Comparison of ENCODE assay signal across 25 cellular contexts in genomic region chr10:9175200-9175599, GRCh38.
DNase-seq lines count a peak whose midpoint lies in the region; ATAC-seq and TF ChIP-seq lines count a peak whose summit lies in the region.
"Had no signal": no experiment of that assay in that cellular context is flagged by ENCODE, and none has a peak within 500 bp of the region (broad histone marks: within the 10 kb centered on the region; RNA-seq: fewer than 3 reads in every experiment).

No MANE protein-coding gene starts in this region.

- H3K79me2 ChIP-seq in MM.1S (ENCODE audit: low read length) (no peaks in the 10 kb centered on the region), Karpas-422 (ENCODE audit: low read length) (no peaks in the 10 kb centered on the region)

- H3K27me3 ChIP-seq in CD4-positive, CD25-positive, alpha-beta regulatory T cell (ENCODE audit: control insufficient read depth, insufficient read depth, low read length): peaks cover 2% of the 10 kb centered on the region
- no peaks in the 10 kb centered on the region for H3K27me3 ChIP-seq in MM.1S (replicated peaks; ENCODE audit: insufficient read depth, low read length)
- no peaks in the 10 kb centered on the region for H3K27me3 ChIP-seq in colonic mucosa
- no peaks in the 10 kb centered on the region for H3K27me3 ChIP-seq in Karpas-422 (ENCODE audit: low read length)
- H3K27me3 ChIP-seq: SJSA1 had no signal

- in situ Hi-C loops in ACHN (cut with HindIII; ENCODE audit: low pct_ligation_motif_present, low pct_unique_long_range_greater_than_20kb, low sequenced_read_pairs): no loop called here

- 0 out of 2 replicates have a peak overlapping the region, but pooled peaks have one; percentile 1 for H2AFZ ChIP-seq in MM.1S (ENCODE audit: low read length)
- no peak overlapping the region for H2AFZ ChIP-seq in Karpas-422 (ENCODE audit: low read length)

- H4K20me1 ChIP-seq in MM.1S (ENCODE audit: insufficient read depth, low read length) (no peaks in the 10 kb centered on the region), Karpas-422 (ENCODE audit: insufficient read depth, low read depth, low read length) (no peaks in the 10 kb centered on the region)

- peaks cover 0 to 3% (median 0%) of the 10 kb centered on the region in 7 donors for H3K9me3 Mint-ChIP-seq in CD4-positive, CD25-positive, alpha-beta regulatory T cell

- H3K4me1 Mint-ChIP-seq in CD4-positive, CD25-positive, alpha-beta regulatory T cell: peaks cover 7 to 11% (median 9%) of the 10 kb centered on the region in 4 donors

- H3K9ac ChIP-seq in MM.1S (ENCODE audit: low read length) (no peak overlapping the region), colonic mucosa (ENCODE audit: low read depth in 2 of 2, low read length in 2 of 2) (no peak overlapping the region), Karpas-422 (ENCODE audit: low read length) (no peak overlapping the region)

- no peaks in the 10 kb centered on the region for H3K36me3 Mint-ChIP-seq in CD4-positive, CD25-positive, alpha-beta regulatory T cell

- no peaks in the 10 kb centered on the region for H3K9me2 ChIP-seq in MM.1S (replicated peaks; ENCODE audit: insufficient read depth, low read length)
- H3K9me2 ChIP-seq in Karpas-422 (replicated peaks; ENCODE audit: insufficient read depth, low read length): no peaks in the 10 kb centered on the region

- no peaks in the 10 kb centered on the region for H3K9me3 ChIP-seq in CD4-positive, CD25-positive, alpha-beta regulatory T cell (ENCODE audit: control insufficient read depth in 2 of 2, low read length in 2 of 2)
- H3K9me3 ChIP-seq in MM.1S (replicated peaks; ENCODE audit: insufficient read depth, low read length): no peaks in the 10 kb centered on the region
- H3K9me3 ChIP-seq in colonic mucosa: no peaks in the 10 kb centered on the region
- H3K9me3 ChIP-seq in Karpas-422 (ENCODE audit: low read length): no peaks in the 10 kb centered on the region
- H3K9me3 ChIP-seq: SJSA1, upper lobe of right lung had no signal

- H3K4me1 ChIP-seq in CD4-positive, CD25-positive, alpha-beta regulatory T cell (ENCODE audit: control insufficient read depth, insufficient read depth, low read length, poor library complexity, severe bottlenecking): no peaks in the 10 kb centered on the region
- H3K4me1 ChIP-seq in MM.1S (ENCODE audit: low read length) (no peaks in the 10 kb centered on the region), colonic mucosa (no peaks in the 10 kb centered on the region), Karpas-422 (ENCODE audit: low read length) (no peaks in the 10 kb centered on the region)
- H3K4me1 ChIP-seq: SJSA1, upper lobe of right lung had no signal

- H3K4me3 ChIP-seq in CD4-positive, CD25-positive, alpha-beta regulatory T cell (ENCODE audit: low read depth, low read length): no peak overlapping the region
- no peak overlapping the region for H3K4me3 ChIP-seq in MM.1S (ENCODE audit: low read length)
- H3K4me3 ChIP-seq in epithelial cell of esophagus (ENCODE audit: low read length): no peak overlapping the region
- no peak overlapping the region for H3K4me3 ChIP-seq in colonic mucosa
- H3K4me3 ChIP-seq in Karpas-422 (ENCODE audit: low read length): no peak overlapping the region
- H3K4me3 ChIP-seq: K562, lung, SJSA1, upper lobe of right lung had no signal

- no peaks in the 10 kb centered on the region for H3F3A ChIP-seq in MM.1S (ENCODE audit: insufficient read depth, low read length)

- no peaks in the 10 kb centered on the region for H3K36me3 ChIP-seq in CD4-positive, CD25-positive, alpha-beta regulatory T cell (ENCODE audit: control insufficient read depth, insufficient read depth, low read length)
- no peaks in the 10 kb centered on the region for H3K36me3 ChIP-seq in MM.1S (replicated peaks; ENCODE audit: insufficient read depth, low read length)
- no peaks in the 10 kb centered on the region for H3K36me3 ChIP-seq in colonic mucosa
- H3K36me3 ChIP-seq in Karpas-422 (ENCODE audit: insufficient read depth, low read length): no peaks in the 10 kb centered on the region
- H3K36me3 ChIP-seq: SJSA1, upper lobe of right lung, WERI-Rb-1 had no signal

- H3K27me3 Mint-ChIP-seq in CD4-positive, CD25-positive, alpha-beta regulatory T cell: peaks cover 7% of the 10 kb centered on the region

- H3K4me2 ChIP-seq in MM.1S (ENCODE audit: low read depth, low read length) (peak overlapping the region; percentile 2; the same call in 1 of the 2 replicates), Karpas-422 (ENCODE audit: low read depth, low read length, poor library complexity, severe bottlenecking) (no peak overlapping the region)

- no peak overlapping the region for H3K27ac ChIP-seq in CD4-positive, CD25-positive, alpha-beta regulatory T cell (ENCODE audit: insufficient read depth, low read length, poor library complexity, severe bottlenecking)
- H3K27ac ChIP-seq in MM.1S (ENCODE audit: low read length) (no peak overlapping the region; the same call in 1 of the 2 replicates), colonic mucosa (no peak overlapping the region), Karpas-422 (ENCODE audit: low read length) (no peak overlapping the region)
- H3K27ac ChIP-seq: SJSA1, upper lobe of right lung, WERI-Rb-1 had no signal

- no peak overlapping the region for H3K4me3 Mint-ChIP-seq in CD4-positive, CD25-positive, alpha-beta regulatory T cell

- no peak overlapping the region for H3K27ac Mint-ChIP-seq in CD4-positive, CD25-positive, alpha-beta regulatory T cell

- ATAC-seq in CD4-positive, CD25-positive, alpha-beta regulatory T cell (ENCODE audit: low read depth in 2 of 2): peak; percentile 55 to 66
- ATAC-seq in GM18870 (IDR thresholded peaks at IDR 0.05; ENCODE audit: unreplicated experiment): peak; percentile 72
- ATAC-seq: K562, Panc1, upper lobe of right lung had no signal

- TF ChIP-seq CTCF in MM.1S (IDR thresholded peaks at IDR 0.05; ENCODE audit: low read length) (no peak), epithelial cell of esophagus (IDR thresholded peaks at IDR 0.05; ENCODE audit: insufficient read depth, low read depth, low read length, missing control alignments) (no peak), colonic mucosa (IDR thresholded peaks at IDR 0.05) (no peak)

- DNase-seq in CD4-positive, CD25-positive, alpha-beta regulatory T cell: peak in 1 of 3 donors; percentile 67
- peak; percentile 58 for DNase-seq in MM.1S
- peak; percentile 15 for DNase-seq in epithelial cell of esophagus (ENCODE audit: low read depth)
- DNase-seq in ACHN: no peak
- DNase-seq in colonic mucosa: no peak
- no peak for DNase-seq in AG20443 (ENCODE audit: low spot score)
- no peak for DNase-seq in Karpas-422
- DNase-seq: activated CD8-positive, alpha-beta memory T cell treated with anti-CD3 and anti-CD28 coated beads for 24 hours; activated gamma-delta T cell treated with Interleukin-2 at 50 U/mL for 16 hours; aorta; caudate nucleus; erythroblast; foreskin melanocyte; hippocampal formation; MV-4-11; NCI-H1694 treated with DMSO at 0.1 percent for 48 hours; small intestine; stimulated activated CD4-positive, alpha-beta T cell treated with anti-CD3 and anti-CD28 coated beads, Interleukin-4, amount 100 ng/mL, for 1 hour; upper lobe of right lung; WERI-Rb-1 had no signal

- intact Hi-C loops in colonic mucosa (cut with DNase I): no loop called here

Comparison
In these comparisons a context has a peak if more than half of its experiments do, and no peak if none do; other contexts are left out.
1. DNase-seq: peak in MM.1S (single experiment) and epithelial cell of esophagus (single experiment); none in ACHN (single experiment), colonic mucosa (single experiment), AG20443 (single experiment) and Karpas-422 (single experiment).